ENCODE assay signal across 33 cellular contexts in genomic region chr2:53167227-53167626, GRCh38.
"Had no signal": no experiment of that assay in that cellular context is flagged by ENCODE, and none has a peak within 500 bp of the region (broad histone marks: within the 10 kb centered on the region; RNA-seq: fewer than 3 reads in every experiment).

No MANE protein-coding gene starts in this region.

- H3K9me3 ChIP-seq: adrenal gland, body of pancreas, breast epithelium had no signal

- FAIRE-seq: astrocyte, colon had no signal

- H3K4me1 ChIP-seq: adrenal gland, body of pancreas, breast epithelium had no signal

- H3K36me3 ChIP-seq: adrenal gland, brain microvascular endothelial cell, breast epithelium had no signal

- H3K27ac ChIP-seq: adrenal gland, body of pancreas, brain microvascular endothelial cell, breast epithelium, VCaP had no signal

- H3K27me3 ChIP-seq: adrenal gland, body of pancreas, brain microvascular endothelial cell, breast epithelium had no signal

- H3K4me3 ChIP-seq: adrenal gland, body of pancreas, breast epithelium had no signal

- ATAC-seq: activated CD8-positive, alpha-beta T cell treated with anti-CD3 and anti-CD28 coated beads for 36 hours; activated naive CD4-positive, alpha-beta T cell treated with anti-CD3 and anti-CD28 coated beads, Interleukin-2, amount 50 U/mL, for 72 hours; activated T-cell treated with anti-CD3 and anti-CD28 coated beads, Interleukin-2, amount 50 U/mL, for 4 hours; activated T-cell treated with anti-CD3 and anti-CD28 coated beads, Interleukin-2, amount 50 U/mL, for 72 hours; activated T-helper 17 cell treated with anti-CD3 and anti-CD28 coated beads, Interleukin-2, amount 50 U/mL, for 72 hours; body of pancreas; T-helper 17 cell had no signal

- DNase-seq: activated B cell treated with CpG ODN at 0.5 μM for 24 hours; activated CD4-positive, alpha-beta memory T cell treated with anti-CD3 and anti-CD28 coated beads for 36 hours; activated CD4-positive, alpha-beta T cell treated with anti-CD3 and anti-CD28 coated beads for 4 hours; activated CD4-positive, alpha-beta T cell treated with anti-CD3 and anti-CD28 coated beads, Interleukin-2, amount 10 ng/mL, durations not matched to agents 24 days and 14 days; activated CD4-positive, alpha-beta T cell treated with anti-CD3 and anti-CD28 coated beads, Interleukin-2, amount 50 U/mL, for 1 hour; activated CD4-positive, alpha-beta T cell treated with anti-CD3 and anti-CD28 coated beads, Interleukin-2, amount 50 U/mL, for 4 hours; activated CD4-positive, CD25-positive, alpha-beta regulatory T cell treated with anti-CD3 and anti-CD28 coated beads, Interleukin-2, amount 50 U/mL, for 72 hours; activated CD8-positive, alpha-beta memory T cell treated with anti-CD3 and anti-CD28 coated beads, Interleukin-2, amount 50 U/mL, for 4 hours; activated CD8-positive, alpha-beta T cell treated with anti-CD3 and anti-CD28 coated beads for 36 hours; activated effector memory CD4-positive, alpha-beta T cell treated with anti-CD3 and anti-CD28 coated beads, Interleukin-2, amount 50 U/mL, for 16 hours; activated gamma-delta T cell treated with Interleukin-2 at 50 U/mL for 16 hours; activated naive CD4-positive, alpha-beta T cell; activated naive CD4-positive, alpha-beta T cell treated with anti-CD3 and anti-CD28 coated beads for 36 hours; activated naive CD4-positive, alpha-beta T cell treated with anti-CD3 and anti-CD28 coated beads, Interleukin-2, amount 50 U/mL, for 16 hours; activated naive CD8-positive, alpha-beta T cell treated with anti-CD3 and anti-CD28 coated beads for 36 hours; activated T-cell treated with anti-CD3 and anti-CD28 coated beads for 4 hours; activated T-cell treated with anti-CD3 and anti-CD28 coated beads, Interleukin-2, amount 50 U/mL, for 1 hour; activated T-cell treated with anti-CD3 and anti-CD28 coated beads, Interleukin-2, amount 50 U/mL, for 4 hours; activated T-cell treated with anti-CD3 and anti-CD28 coated beads, Interleukin-2, amount 50 U/mL, for 72 hours; adrenal gland; amniotic stem cell; aorta; body of pancreas; brain microvascular endothelial cell; central memory CD4-positive, alpha-beta T cell; T-helper 17 cell; T1000 had no signal
